ENCODE assay signal across 1 cellular context in the genomic region with DNA sequence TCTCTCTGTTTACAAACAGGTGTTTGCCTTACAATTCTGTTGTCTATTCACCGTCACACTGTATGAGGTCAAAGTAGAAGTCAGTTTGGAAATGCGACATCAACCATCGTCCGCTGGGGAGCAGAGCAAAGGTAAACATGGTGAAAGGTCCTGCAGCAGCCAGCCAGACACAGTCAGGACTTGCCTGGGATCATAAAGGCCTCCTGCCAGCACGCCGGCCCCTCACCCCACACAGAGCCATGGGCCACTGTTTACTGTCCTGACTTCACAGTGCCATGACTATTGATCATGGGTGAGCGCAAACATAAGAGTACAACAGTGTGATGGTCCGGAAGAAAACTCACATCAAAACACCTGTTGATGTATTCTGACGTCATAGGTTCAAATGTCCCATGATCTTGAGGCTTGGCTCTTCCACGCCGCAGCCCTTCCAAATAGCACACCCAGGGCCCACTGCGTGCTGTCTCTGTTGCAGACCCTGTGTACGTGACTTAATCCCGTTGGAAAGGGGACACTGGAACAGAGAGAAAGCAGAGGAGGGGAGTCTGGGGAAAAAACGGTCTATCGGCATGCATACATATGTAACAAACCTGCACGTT.
TF ChIP-seq lines count a peak whose summit lies in the region.

No MANE protein-coding gene starts in this region.

TF ChIP-seq in HepG2, 621 proteins besides CTCF, POLR2A, EP300 and RAD21 (continued from another document and continues in another):
- TF ChIP-seq, protein P1, sequence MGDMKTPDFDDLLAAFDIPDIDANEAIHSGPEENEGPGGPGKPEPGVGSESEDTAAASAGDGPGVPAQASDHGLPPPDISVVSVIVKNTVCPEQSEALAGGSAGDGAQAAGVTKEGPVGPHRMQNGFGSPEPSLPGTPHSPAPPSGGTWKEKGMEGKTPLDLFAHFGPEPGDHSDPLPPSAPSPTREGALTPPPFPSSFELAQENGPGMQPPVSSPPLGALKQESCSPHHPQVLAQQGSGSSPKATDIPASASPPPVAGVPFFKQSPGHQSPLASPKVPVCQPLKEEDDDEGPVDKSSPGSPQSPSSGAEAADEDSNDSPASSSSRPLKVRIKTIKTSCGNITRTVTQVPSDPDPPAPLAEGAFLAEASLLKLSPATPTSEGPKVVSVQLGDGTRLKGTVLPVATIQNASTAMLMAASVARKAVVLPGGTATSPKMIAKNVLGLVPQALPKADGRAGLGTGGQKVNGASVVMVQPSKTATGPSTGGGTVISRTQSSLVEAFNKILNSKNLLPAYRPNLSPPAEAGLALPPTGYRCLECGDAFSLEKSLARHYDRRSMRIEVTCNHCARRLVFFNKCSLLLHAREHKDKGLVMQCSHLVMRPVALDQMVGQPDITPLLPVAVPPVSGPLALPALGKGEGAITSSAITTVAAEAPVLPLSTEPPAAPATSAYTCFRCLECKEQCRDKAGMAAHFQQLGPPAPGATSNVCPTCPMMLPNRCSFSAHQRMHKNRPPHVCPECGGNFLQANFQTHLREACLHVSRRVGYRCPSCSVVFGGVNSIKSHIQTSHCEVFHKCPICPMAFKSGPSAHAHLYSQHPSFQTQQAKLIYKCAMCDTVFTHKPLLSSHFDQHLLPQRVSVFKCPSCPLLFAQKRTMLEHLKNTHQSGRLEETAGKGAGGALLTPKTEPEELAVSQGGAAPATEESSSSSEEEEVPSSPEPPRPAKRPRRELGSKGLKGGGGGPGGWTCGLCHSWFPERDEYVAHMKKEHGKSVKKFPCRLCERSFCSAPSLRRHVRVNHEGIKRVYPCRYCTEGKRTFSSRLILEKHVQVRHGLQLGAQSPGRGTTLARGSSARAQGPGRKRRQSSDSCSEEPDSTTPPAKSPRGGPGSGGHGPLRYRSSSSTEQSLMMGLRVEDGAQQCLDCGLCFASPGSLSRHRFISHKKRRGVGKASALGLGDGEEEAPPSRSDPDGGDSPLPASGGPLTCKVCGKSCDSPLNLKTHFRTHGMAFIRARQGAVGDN (CRISPR knock-in tag; IDR thresholded peaks at IDR 0.05), result peak; percentile 100
- TF ChIP-seq PHB2 (IDR thresholded peaks at IDR 0.05; ENCODE audit: partially characterized antibody) (no peak), ZNF33A (CRISPR knock-in tag; IDR thresholded peaks at IDR 0.05; ENCODE audit: borderline replicate concordance) (peak; percentile 96; the same call in 1 of the 2 replicates), ZNF101 (CRISPR knock-in tag; IDR thresholded peaks at IDR 0.05; ENCODE audit: borderline replicate concordance, low read depth) (no peak), ZNF83 (CRISPR knock-in tag; IDR thresholded peaks at IDR 0.05; ENCODE audit: borderline replicate concordance) (no peak), RXRA (CRISPR knock-in tag; IDR thresholded peaks at IDR 0.05) (peak; percentile 98), ESRRA (CRISPR knock-in tag; IDR thresholded peaks at IDR 0.05; ENCODE audit: low read depth) (peak; percentile 54; the same call in 1 of the 2 replicates), MEF2D (CRISPR knock-in tag; IDR thresholded peaks at IDR 0.05) (peak; percentile 97), ZNF879 (CRISPR knock-in tag; IDR thresholded peaks at IDR 0.05) (no peak; the same call in 1 of the 2 replicates), ZNF530 (CRISPR knock-in tag; IDR thresholded peaks at IDR 0.05; ENCODE audit: low read depth) (no peak), ZBTB1 (CRISPR knock-in tag; IDR thresholded peaks at IDR 0.05; ENCODE audit: borderline replicate concordance) (no peak), ZKSCAN8 (CRISPR knock-in tag; IDR thresholded peaks at IDR 0.05; ENCODE audit: borderline replicate concordance) (peak; percentile 97), ZFYVE20 (CRISPR knock-in tag; IDR thresholded peaks at IDR 0.05; ENCODE audit: borderline replicate concordance, low read depth) (no peak), ETV6 (CRISPR knock-in tag; conservative IDR thresholded peaks at IDR 0.05) (no peak; the same call in 1 of the 2 replicates), U2AF2 (IDR thresholded peaks at IDR 0.05; ENCODE audit: low read depth, low read length) (no peak), ZBTB3 (CRISPR knock-in tag; IDR thresholded peaks at IDR 0.05; ENCODE audit: borderline replicate concordance, low read depth) (peak; percentile 66; the same call in 1 of the 2 replicates), ATF1 (CRISPR knock-in tag; IDR thresholded peaks at IDR 0.05) (peak; percentile 97), ZFAT (CRISPR knock-in tag; conservative IDR thresholded peaks at IDR 0.05) (no peak), ZNF350 (CRISPR knock-in tag; IDR thresholded peaks at IDR 0.05; ENCODE audit: borderline replicate concordance, low read depth) (peak; percentile 100), KDM6A (CRISPR knock-in tag; IDR thresholded peaks at IDR 0.05; ENCODE audit: low read depth) (peak; percentile 99), ZNF772 (CRISPR knock-in tag; IDR thresholded peaks at IDR 0.05) (peak; percentile 76; the same call in 1 of the 2 replicates), ZEB1 (IDR thresholded peaks at IDR 0.05; ENCODE audit: insufficient replicate concordance, low read depth) (peak; percentile 84), DNMT3B (CRISPR knock-in tag; conservative IDR thresholded peaks at IDR 0.05) (peak; percentile 90; the same call in 1 of the 2 replicates), CBFB (CRISPR knock-in tag; IDR thresholded peaks at IDR 0.05) (peak; percentile 85), CEBPG (CRISPR knock-in tag; IDR thresholded peaks at IDR 0.05) (peak; percentile 70; the same call in 1 of the 2 replicates), ZNF143 (CRISPR knock-in tag; IDR thresholded peaks at IDR 0.05) (peak; percentile 63; the same call in 1 of the 2 replicates), ZNF282 (IDR thresholded peaks at IDR 0.05; ENCODE audit: partially characterized antibody) (no peak), NCOA1 (CRISPR knock-in tag; IDR thresholded peaks at IDR 0.05) (peak; percentile 98), RBM39 (IDR thresholded peaks at IDR 0.05; ENCODE audit: low read depth, low read length, poor library complexity, severe bottlenecking) (no peak), ZBTB7A (CRISPR knock-in tag; IDR thresholded peaks at IDR 0.05) (peak; percentile 95; the same call in 1 of the 2 replicates)
- TF ChIP-seq, protein P2, sequence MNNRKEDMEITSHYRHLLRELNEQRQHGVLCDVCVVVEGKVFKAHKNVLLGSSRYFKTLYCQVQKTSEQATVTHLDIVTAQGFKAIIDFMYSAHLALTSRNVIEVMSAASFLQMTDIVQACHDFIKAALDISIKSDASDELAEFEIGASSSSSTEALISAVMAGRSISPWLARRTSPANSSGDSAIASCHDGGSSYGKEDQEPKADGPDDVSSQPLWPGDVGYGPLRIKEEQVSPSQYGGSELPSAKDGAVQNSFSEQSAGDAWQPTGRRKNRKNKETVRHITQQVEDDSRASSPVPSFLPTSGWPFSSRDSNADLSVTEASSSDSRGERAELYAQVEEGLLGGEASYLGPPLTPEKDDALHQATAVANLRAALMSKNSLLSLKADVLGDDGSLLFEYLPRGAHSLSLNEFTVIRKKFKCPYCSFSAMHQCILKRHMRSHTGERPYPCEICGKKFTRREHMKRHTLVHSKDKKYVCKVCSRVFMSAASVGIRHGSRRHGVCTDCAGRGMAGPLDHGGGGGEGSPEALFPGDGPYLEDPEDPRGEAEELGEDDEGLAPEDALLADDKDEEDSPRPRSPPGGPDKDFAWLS (CRISPR knock-in tag; IDR thresholded peaks at IDR 0.05; ENCODE audit: borderline replicate concordance), result no peak
- TF ChIP-seq, protein P3, sequence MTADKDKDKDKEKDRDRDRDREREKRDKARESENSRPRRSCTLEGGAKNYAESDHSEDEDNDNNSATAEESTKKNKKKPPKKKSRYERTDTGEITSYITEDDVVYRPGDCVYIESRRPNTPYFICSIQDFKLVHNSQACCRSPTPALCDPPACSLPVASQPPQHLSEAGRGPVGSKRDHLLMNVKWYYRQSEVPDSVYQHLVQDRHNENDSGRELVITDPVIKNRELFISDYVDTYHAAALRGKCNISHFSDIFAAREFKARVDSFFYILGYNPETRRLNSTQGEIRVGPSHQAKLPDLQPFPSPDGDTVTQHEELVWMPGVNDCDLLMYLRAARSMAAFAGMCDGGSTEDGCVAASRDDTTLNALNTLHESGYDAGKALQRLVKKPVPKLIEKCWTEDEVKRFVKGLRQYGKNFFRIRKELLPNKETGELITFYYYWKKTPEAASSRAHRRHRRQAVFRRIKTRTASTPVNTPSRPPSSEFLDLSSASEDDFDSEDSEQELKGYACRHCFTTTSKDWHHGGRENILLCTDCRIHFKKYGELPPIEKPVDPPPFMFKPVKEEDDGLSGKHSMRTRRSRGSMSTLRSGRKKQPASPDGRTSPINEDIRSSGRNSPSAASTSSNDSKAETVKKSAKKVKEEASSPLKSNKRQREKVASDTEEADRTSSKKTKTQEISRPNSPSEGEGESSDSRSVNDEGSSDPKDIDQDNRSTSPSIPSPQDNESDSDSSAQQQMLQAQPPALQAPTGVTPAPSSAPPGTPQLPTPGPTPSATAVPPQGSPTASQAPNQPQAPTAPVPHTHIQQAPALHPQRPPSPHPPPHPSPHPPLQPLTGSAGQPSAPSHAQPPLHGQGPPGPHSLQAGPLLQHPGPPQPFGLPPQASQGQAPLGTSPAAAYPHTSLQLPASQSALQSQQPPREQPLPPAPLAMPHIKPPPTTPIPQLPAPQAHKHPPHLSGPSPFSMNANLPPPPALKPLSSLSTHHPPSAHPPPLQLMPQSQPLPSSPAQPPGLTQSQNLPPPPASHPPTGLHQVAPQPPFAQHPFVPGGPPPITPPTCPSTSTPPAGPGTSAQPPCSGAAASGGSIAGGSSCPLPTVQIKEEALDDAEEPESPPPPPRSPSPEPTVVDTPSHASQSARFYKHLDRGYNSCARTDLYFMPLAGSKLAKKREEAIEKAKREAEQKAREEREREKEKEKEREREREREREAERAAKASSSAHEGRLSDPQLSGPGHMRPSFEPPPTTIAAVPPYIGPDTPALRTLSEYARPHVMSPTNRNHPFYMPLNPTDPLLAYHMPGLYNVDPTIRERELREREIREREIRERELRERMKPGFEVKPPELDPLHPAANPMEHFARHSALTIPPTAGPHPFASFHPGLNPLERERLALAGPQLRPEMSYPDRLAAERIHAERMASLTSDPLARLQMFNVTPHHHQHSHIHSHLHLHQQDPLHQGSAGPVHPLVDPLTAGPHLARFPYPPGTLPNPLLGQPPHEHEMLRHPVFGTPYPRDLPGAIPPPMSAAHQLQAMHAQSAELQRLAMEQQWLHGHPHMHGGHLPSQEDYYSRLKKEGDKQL (CRISPR knock-in tag; IDR thresholded peaks at IDR 0.05; ENCODE audit: low read depth), result peak; percentile 95; the same call in 1 of the 2 replicates
- TF ChIP-seq, protein P4, sequence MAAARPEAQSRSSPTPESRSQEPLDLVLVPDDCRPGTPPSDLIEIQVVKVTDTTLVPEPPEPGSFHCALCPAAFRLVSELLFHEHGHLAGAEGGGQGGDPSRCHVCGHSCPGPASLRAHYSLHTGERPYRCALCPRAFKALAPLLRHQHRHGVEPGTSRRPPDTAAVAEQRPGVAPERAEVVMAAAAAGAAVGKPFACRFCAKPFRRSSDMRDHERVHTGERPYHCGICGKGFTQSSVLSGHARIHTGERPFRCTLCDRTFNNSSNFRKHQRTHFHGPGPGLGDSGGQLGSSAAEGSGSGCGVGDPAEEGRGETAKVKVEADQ (CRISPR knock-in tag; IDR thresholded peaks at IDR 0.05; ENCODE audit: borderline replicate concordance), result peak; percentile 96
- TF ChIP-seq, protein P5, sequence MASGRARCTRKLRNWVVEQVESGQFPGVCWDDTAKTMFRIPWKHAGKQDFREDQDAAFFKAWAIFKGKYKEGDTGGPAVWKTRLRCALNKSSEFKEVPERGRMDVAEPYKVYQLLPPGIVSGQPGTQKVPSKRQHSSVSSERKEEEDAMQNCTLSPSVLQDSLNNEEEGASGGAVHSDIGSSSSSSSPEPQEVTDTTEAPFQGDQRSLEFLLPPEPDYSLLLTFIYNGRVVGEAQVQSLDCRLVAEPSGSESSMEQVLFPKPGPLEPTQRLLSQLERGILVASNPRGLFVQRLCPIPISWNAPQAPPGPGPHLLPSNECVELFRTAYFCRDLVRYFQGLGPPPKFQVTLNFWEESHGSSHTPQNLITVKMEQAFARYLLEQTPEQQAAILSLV (CRISPR knock-in tag; IDR thresholded peaks at IDR 0.05; ENCODE audit: borderline replicate concordance), result peak; percentile 99
- TF ChIP-seq, protein P6, sequence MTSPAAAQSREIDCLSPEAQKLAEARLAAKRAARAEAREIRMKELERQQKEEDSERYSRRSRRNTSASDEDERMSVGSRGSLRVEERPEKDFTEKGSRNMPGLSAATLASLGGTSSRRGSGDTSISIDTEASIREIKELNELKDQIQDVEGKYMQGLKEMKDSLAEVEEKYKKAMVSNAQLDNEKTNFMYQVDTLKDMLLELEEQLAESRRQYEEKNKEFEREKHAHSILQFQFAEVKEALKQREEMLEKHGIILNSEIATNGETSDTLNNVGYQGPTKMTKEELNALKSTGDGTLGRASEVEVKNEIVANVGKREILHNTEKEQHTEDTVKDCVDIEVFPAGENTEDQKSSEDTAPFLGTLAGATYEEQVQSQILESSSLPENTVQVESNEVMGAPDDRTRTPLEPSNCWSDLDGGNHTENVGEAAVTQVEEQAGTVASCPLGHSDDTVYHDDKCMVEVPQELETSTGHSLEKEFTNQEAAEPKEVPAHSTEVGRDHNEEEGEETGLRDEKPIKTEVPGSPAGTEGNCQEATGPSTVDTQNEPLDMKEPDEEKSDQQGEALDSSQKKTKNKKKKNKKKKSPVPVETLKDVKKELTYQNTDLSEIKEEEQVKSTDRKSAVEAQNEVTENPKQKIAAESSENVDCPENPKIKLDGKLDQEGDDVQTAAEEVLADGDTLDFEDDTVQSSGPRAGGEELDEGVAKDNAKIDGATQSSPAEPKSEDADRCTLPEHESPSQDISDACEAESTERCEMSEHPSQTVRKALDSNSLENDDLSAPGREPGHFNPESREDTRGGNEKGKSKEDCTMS (CRISPR knock-in tag; conservative IDR thresholded peaks at IDR 0.05), result no peak
- TF ChIP-seq, protein P7, sequence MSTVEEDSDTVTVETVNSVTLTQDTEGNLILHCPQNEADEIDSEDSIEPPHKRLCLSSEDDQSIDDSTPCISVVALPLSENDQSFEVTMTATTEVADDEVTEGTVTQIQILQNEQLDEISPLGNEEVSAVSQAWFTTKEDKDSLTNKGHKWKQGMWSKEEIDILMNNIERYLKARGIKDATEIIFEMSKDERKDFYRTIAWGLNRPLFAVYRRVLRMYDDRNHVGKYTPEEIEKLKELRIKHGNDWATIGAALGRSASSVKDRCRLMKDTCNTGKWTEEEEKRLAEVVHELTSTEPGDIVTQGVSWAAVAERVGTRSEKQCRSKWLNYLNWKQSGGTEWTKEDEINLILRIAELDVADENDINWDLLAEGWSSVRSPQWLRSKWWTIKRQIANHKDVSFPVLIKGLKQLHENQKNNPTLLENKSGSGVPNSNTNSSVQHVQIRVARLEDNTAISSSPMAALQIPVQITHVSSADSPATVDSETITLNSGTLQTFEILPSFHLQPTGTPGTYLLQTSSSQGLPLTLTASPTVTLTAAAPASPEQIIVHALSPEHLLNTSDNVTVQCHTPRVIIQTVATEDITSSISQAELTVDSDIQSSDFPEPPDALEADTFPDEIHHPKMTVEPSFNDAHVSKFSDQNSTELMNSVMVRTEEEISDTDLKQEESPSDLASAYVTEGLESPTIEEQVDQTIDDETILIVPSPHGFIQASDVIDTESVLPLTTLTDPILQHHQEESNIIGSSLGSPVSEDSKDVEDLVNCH (CRISPR knock-in tag; IDR thresholded peaks at IDR 0.05), result 0 out of 2 replicates have a peak, but pooled peaks have one; percentile 40
- TF ChIP-seq, protein P8, sequence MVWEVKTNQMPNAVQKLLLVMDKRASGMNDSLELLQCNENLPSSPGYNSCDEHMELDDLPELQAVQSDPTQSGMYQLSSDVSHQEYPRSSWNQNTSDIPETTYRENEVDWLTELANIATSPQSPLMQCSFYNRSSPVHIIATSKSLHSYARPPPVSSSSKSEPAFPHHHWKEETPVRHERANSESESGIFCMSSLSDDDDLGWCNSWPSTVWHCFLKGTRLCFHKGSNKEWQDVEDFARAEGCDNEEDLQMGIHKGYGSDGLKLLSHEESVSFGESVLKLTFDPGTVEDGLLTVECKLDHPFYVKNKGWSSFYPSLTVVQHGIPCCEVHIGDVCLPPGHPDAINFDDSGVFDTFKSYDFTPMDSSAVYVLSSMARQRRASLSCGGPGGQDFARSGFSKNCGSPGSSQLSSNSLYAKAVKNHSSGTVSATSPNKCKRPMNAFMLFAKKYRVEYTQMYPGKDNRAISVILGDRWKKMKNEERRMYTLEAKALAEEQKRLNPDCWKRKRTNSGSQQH (CRISPR knock-in tag; IDR thresholded peaks at IDR 0.05; ENCODE audit: low read depth), result peak; percentile 88; the same call in 1 of the 2 replicates
